15 cellular contexts compared by ENCODE assay signal in genomic region chr5:63687854-63688253, GRCh38.
DNase-seq lines count a peak whose midpoint lies in the region; ATAC-seq and TF ChIP-seq lines count a peak whose summit lies in the region.
"Had no signal": no experiment of that assay in that cellular context is flagged by ENCODE, and none has a peak within 500 bp of the region (broad histone marks: within the 10 kb centered on the region; RNA-seq: fewer than 3 reads in every experiment).

No MANE protein-coding gene starts in this region.

- no peaks in the 10 kb centered on the region for H3K9me3 Mint-ChIP-seq in type B pancreatic cell
- H3K9me3 Mint-ChIP-seq: CD8-positive, alpha-beta T cell had no signal

- no peaks in the 10 kb centered on the region for H3K4me1 Mint-ChIP-seq in type B pancreatic cell (ENCODE audit: unreplicated experiment)
- H3K4me1 Mint-ChIP-seq: B cell had no signal

- TF ChIP-seq CTCF in type B pancreatic cell (conservative IDR thresholded peaks at IDR 0.05) = no peak

- DNase-seq in ELF-1 (ENCODE audit: low read depth, low spot score) = peak; percentile 29
- peak; percentile 24 for DNase-seq in NCI-H69 (lab: John Stamatoyannopoulos, UW)
- peak; percentile 58 for DNase-seq in islet precursor cell
- DNase-seq in type B pancreatic cell (ENCODE audit: extremely low spot score, unreplicated experiment) = no peak
- DNase-seq: CD8-positive, alpha-beta T cell; DMS 273 treated with DMSO at 0.1 percent for 48 hours; DMS53; GF-D8; H7; HFFc6 had no signal

- H3K27ac Mint-ChIP-seq in type B pancreatic cell = no peak overlapping the region
- H3K27ac Mint-ChIP-seq: B cell; CD8-positive, alpha-beta T cell; HFFc6 had no signal

- no peaks in the 10 kb centered on the region for H3K27me3 Mint-ChIP-seq in type B pancreatic cell
- H3K27me3 Mint-ChIP-seq: B cell had no signal

- H3K4me3 Mint-ChIP-seq in type B pancreatic cell = peak overlapping the region; percentile 39
- H3K4me3 Mint-ChIP-seq: B cell; CD8-positive, alpha-beta T cell; HFFc6 had no signal

- ATAC-seq in HG02642 (IDR thresholded peaks at IDR 0.05; ENCODE audit: poor library complexity, unreplicated experiment) = no peak
- no peak for ATAC-seq in HG02970 (IDR thresholded peaks at IDR 0.05; ENCODE audit: low FRiP score, unreplicated experiment)
- no peak for ATAC-seq in GM18502 (IDR thresholded peaks at IDR 0.05; ENCODE audit: poor library complexity, unreplicated experiment)
- ATAC-seq: CD8-positive, alpha-beta T cell; HCT116 had no signal

- no peaks in the 10 kb centered on the region for H3K36me3 Mint-ChIP-seq in type B pancreatic cell
- H3K36me3 Mint-ChIP-seq: CD8-positive, alpha-beta T cell had no signal
